8 cellular contexts compared by ENCODE assay signal in the genomic region with DNA sequence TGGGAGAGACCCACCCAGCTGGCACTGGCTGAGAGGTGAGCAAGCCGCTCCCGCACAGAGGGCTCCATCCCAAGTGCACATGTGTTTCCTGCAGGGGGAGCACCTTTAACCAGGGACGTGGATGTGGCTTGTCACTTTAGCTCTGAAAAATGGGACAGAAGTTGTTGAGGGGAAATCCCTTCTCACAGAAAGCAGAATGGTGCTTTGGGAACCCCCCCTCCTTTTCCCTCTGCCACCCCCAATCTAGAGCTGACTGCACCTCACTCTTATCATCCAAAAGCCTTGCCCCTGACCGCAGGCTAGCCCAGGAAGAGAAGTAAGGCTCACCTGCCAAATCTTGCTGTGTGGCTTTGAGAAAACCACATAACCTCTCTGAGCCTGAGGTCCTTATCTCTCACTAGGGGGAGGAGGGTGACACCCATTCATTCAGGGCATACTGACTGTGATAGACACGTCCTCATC.
A peak's percentile ranks its signal among the peaks of the same experiment; 100 is the strongest.
DNase-seq lines count a peak whose midpoint lies in the region; ATAC-seq and TF ChIP-seq lines count a peak whose summit lies in the region.

No MANE protein-coding gene starts in this region.

- H3K4me3 Mint-ChIP-seq in activated naive CD8-positive, alpha-beta T cell treated with anti-CD3 and anti-CD28 coated beads, Interleukin-2, amount 10 ng/mL, durations not matched to agents 7 days and 5 days: no peak overlapping the region

- H3K9ac ChIP-seq in KMS-11: no peak overlapping the region

- no peaks in the 10 kb centered on the region for H3K79me2 ChIP-seq in KMS-11 (ENCODE audit: insufficient read depth, low read depth)
- no peaks in the 10 kb centered on the region for H3K79me2 ChIP-seq in osteoblast (ENCODE audit: insufficient read depth, low read length)

- H3K27ac Mint-ChIP-seq in activated naive CD8-positive, alpha-beta T cell treated with anti-CD3 and anti-CD28 coated beads, Interleukin-2, amount 10 ng/mL, durations not matched to agents 7 days and 5 days: no peak overlapping the region

- no peaks in the 10 kb centered on the region for H3K36me3 Mint-ChIP-seq in activated naive CD8-positive, alpha-beta T cell treated with anti-CD3 and anti-CD28 coated beads, Interleukin-2, amount 10 ng/mL, durations not matched to agents 7 days and 5 days

- TF ChIP-seq POLR2A in adrenal gland (IDR thresholded peaks at IDR 0.05): no peak

- H3K27me3 Mint-ChIP-seq in activated naive CD8-positive, alpha-beta T cell treated with anti-CD3 and anti-CD28 coated beads, Interleukin-2, amount 10 ng/mL, durations not matched to agents 7 days and 5 days: peaks cover 25% of the 10 kb centered on the region

- H4K20me1 ChIP-seq in KMS-11 (ENCODE audit: insufficient read depth): no peaks in the 10 kb centered on the region
- no peaks in the 10 kb centered on the region for H4K20me1 ChIP-seq in osteoblast (ENCODE audit: insufficient read depth, low read length)

- H3K4me1 Mint-ChIP-seq in activated naive CD8-positive, alpha-beta T cell treated with anti-CD3 and anti-CD28 coated beads, Interleukin-2, amount 10 ng/mL, durations not matched to agents 7 days and 5 days: peaks cover 14% of the 10 kb centered on the region

- H3K27me3 ChIP-seq in GM06990 (replicated peaks; ENCODE audit: control insufficient read depth, insufficient read depth, low read length): no peaks in the 10 kb centered on the region; the same call in none of the 2 replicates
- H3K27me3 ChIP-seq in KMS-11 (ENCODE audit: insufficient read depth, low read depth): no peaks in the 10 kb centered on the region; the same call in 1 of the 2 replicates
- H3K27me3 ChIP-seq in osteoblast (ENCODE audit: insufficient read depth, low read length): peaks cover 29% of the 10 kb centered on the region
- peaks cover 9% of the 10 kb centered on the region for H3K27me3 ChIP-seq in adrenal gland

- H3K36me3 ChIP-seq in GM06990 (ENCODE audit: control insufficient read depth, insufficient read depth, low read length) (no peaks in the 10 kb centered on the region), KMS-11 (ENCODE audit: insufficient read depth) (no peaks in the 10 kb centered on the region), osteoblast (ENCODE audit: insufficient read depth, low read length) (no peaks in the 10 kb centered on the region), adrenal gland (replicated peaks in 1 of 2) (no peaks in the 10 kb centered on the region)

- peak; percentile 60 for ATAC-seq in activated naive CD8-positive, alpha-beta T cell treated with anti-CD3 and anti-CD28 coated beads, Interleukin-2, amount 10 ng/mL, durations not matched to agents 7 days and 5 days (ENCODE audit: low read depth)
- ATAC-seq in HG02981 (IDR thresholded peaks at IDR 0.05; ENCODE audit: unreplicated experiment): no peak

- peak; percentile 48 for TF ChIP-seq CTCF in GM06990 (IDR thresholded peaks at IDR 0.05; ENCODE audit: insufficient read depth, low read length, poor library complexity, severe bottlenecking)
- 0 out of 2 replicates have a peak, but pooled peaks have one; percentile 41 for TF ChIP-seq CTCF in KMS-11 (conservative IDR thresholded peaks at IDR 0.05; ENCODE audit: low read depth, low read length)
- peak; percentile 24 for TF ChIP-seq CTCF in osteoblast (IDR thresholded peaks at IDR 0.05; ENCODE audit: extremely low read depth, low read depth, low read length)
- no peak for TF ChIP-seq CTCF in adrenal gland (IDR thresholded peaks at IDR 0.05)

- no peaks in the 10 kb centered on the region for H3K9me3 Mint-ChIP-seq in activated naive CD8-positive, alpha-beta T cell treated with anti-CD3 and anti-CD28 coated beads, Interleukin-2, amount 10 ng/mL, durations not matched to agents 7 days and 5 days

- H2AFZ ChIP-seq in KMS-11 (ENCODE audit: low read depth) (no peak overlapping the region), osteoblast (ENCODE audit: low read length) (no peak overlapping the region)

- POLR2A ChIA-PET in activated naive CD8-positive, alpha-beta T cell treated with anti-CD3 and anti-CD28 coated beads, Interleukin-2, amount 10 ng/mL, durations not matched to agents 7 days and 5 days (lab: Charles Lee): interaction anchor here (0.5 to 1.0 kb wide), 3 partner anchors 15 to 27 kb away, joined by 3 to 5 read pairs (median 3); no protein-coding TSS in a partner anchor

- no peak overlapping the region for H3K4me3 ChIP-seq in GM06990 (replicated peaks; ENCODE audit: low read depth, low read length)
- H3K4me3 ChIP-seq in KMS-11 (IDR thresholded peaks at IDR 0.05; ENCODE audit: insufficient read depth, low read depth, low read length): no peak overlapping the region
- no peak overlapping the region for H3K4me3 ChIP-seq in osteoblast (ENCODE audit: insufficient read depth, low read length)
- H3K4me3 ChIP-seq in adrenal gland: no peak overlapping the region

- DNase-seq in GM06990 (ENCODE audit: extremely low read depth, insufficient read length): no peak
- DNase-seq in activated naive CD8-positive, alpha-beta T cell treated with anti-CD3 and anti-CD28 coated beads, Interleukin-2, amount 10 ng/mL, durations not matched to agents 7 days and 5 days: no peak
- peak; percentile 76 for DNase-seq in osteoblast (ENCODE audit: insufficient read length, low spot score, missing footprints)
- no peak for DNase-seq in NCI-H146 treated with DMSO at 0.1 percent for 48 hours (lab: John Stamatoyannopoulos, UW; ENCODE audit: unreplicated experiment)
- no peak for DNase-seq in adrenal gland
- no peak for DNase-seq in NCI-H345 treated with DMSO at 0.1 percent for 48 hours (lab: John Stamatoyannopoulos, UW; ENCODE audit: unreplicated experiment)

- H3K4me2 ChIP-seq in KMS-11 (no peak overlapping the region), osteoblast (ENCODE audit: insufficient read depth, low read length) (no peak overlapping the region)

- H3K4me1 ChIP-seq in KMS-11 (ENCODE audit: low read depth, poor library complexity, severe bottlenecking) (no peaks in the 10 kb centered on the region), osteoblast (ENCODE audit: insufficient read depth, low read length) (no peaks in the 10 kb centered on the region), adrenal gland (replicated peaks in 1 of 2) (no peaks in the 10 kb centered on the region)

- WGBS in adrenal gland, 4 donors: 30 to 41% (median 35%) methylated on average over 5 of the region's 5 CpGs

- H3K9me3 ChIP-seq in osteoblast (ENCODE audit: low read depth, low read length) (no peaks in the 10 kb centered on the region), adrenal gland (replicated peaks in 1 of 3) (no peaks in the 10 kb centered on the region)

- no peak overlapping the region for H3K27ac ChIP-seq in KMS-11
- no peak overlapping the region for H3K27ac ChIP-seq in osteoblast (ENCODE audit: low read depth, low read length)
- H3K27ac ChIP-seq in adrenal gland: no peak overlapping the region

- intact Hi-C loops in adrenal gland (cut with DNase I): no loop called here

Comparison
In these comparisons a context has a peak if more than half of its experiments do, and no peak if none do; other contexts are left out.
1. CTCF ChIP-seq: peak in GM06990 (single experiment), KMS-11 (single experiment) and osteoblast (single experiment); none in adrenal gland (0 of 6).